Comparison of ENCODE assay signal across 8 cellular contexts in genomic region chr19:30669329-30670010, GRCh38.
DNase-seq lines count a peak whose midpoint lies in the region; ATAC-seq and TF ChIP-seq lines count a peak whose summit lies in the region.

No MANE protein-coding gene starts in this region.

- TF ChIP-seq CTCF in fibroblast of the aortic adventitia (IDR thresholded peaks at IDR 0.05; ENCODE audit: insufficient read depth, low read length), result peak; percentile 81

- H3K4me3 ChIP-seq in fibroblast of the aortic adventitia (ENCODE audit: low read depth, low read length), result no peak overlapping the region

- ATAC-seq in GM21367 (IDR thresholded peaks at IDR 0.05; ENCODE audit: unreplicated experiment), result no peak

- peak; percentile 20 to 46 for DNase-seq in activated CD4-positive, alpha-beta T cell treated with anti-CD3 and anti-CD28 coated beads for 24 hours (ENCODE audit: low read depth in 2 of 2)
- no peak for DNase-seq in activated CD4-positive, alpha-beta T cell treated with anti-CD3 and anti-CD28 coated beads for 1 hour
- DNase-seq in NCI-H526 (lab: John Stamatoyannopoulos, UW) (peak; percentile 69 to 89), fibroblast of the aortic adventitia (ENCODE audit: low read depth) (peak; percentile 42), occipital lobe (lab: John Stamatoyannopoulos, UW) (peak; percentile 69), NK-92 (lab: John Stamatoyannopoulos, UW; ENCODE audit: unreplicated experiment) (no peak)
- DNase-seq in activated T-cell treated with anti-CD3 and anti-CD28 coated beads, Interleukin-2, amount 50 U/mL, for 1 hour, result peak; percentile 51

Comparison
In these comparisons a context has a peak if more than half of its experiments do, and no peak if none do; other contexts are left out.
1. DNase-seq: peak in activated CD4-positive, alpha-beta T cell treated with anti-CD3 and anti-CD28 coated beads for 24 hours (2 of 2), NCI-H526 (2 of 2), activated T-cell treated with anti-CD3 and anti-CD28 coated beads, Interleukin-2, amount 50 U/mL, for 1 hour (single experiment), fibroblast of the aortic adventitia (single experiment) and occipital lobe (single experiment); none in activated CD4-positive, alpha-beta T cell treated with anti-CD3 and anti-CD28 coated beads for 1 hour (single experiment) and NK-92 (single experiment).